Comparison of ENCODE assay signal across 1 cellular context in genomic region chr4:150962245-150962644, GRCh38.
A peak's percentile ranks its signal among the peaks of the same experiment; 100 is the strongest.
TF ChIP-seq lines count a peak whose summit lies in the region.

No MANE protein-coding gene starts in this region.

TF ChIP-seq in GM12878, 131 proteins besides CTCF, POLR2A, EP300 and RAD21 (continued from another document and continues in another):
- TF ChIP-seq BCLAF1 (IDR thresholded peaks at IDR 0.05) (no peak), JUNB (IDR thresholded peaks at IDR 0.05) (no peak), NFIC (IDR thresholded peaks at IDR 0.05; ENCODE audit: low read depth, low read length) (no peak; the same call in 1 of the 2 replicates), ZNF384 (IDR thresholded peaks at IDR 0.05; ENCODE audit: borderline replicate concordance, low read depth, low read length) (peak; percentile 19; the same call in 1 of the 2 replicates), ATF2 (IDR thresholded peaks at IDR 0.05; ENCODE audit: low read length) (peak; percentile 54; the same call in 1 of the 2 replicates), TCF12 (IDR thresholded peaks at IDR 0.05; ENCODE audit: low read depth, low read length) (0 out of 2 replicates have a peak, but pooled peaks have one; percentile 16), RELB (IDR thresholded peaks at IDR 0.05; ENCODE audit: low read depth) (peak; percentile 78; the same call in 1 of the 2 replicates), DPF2 (IDR thresholded peaks at IDR 0.05) (peak; percentile 42; the same call in 1 of the 2 replicates), TCF7 (IDR thresholded peaks at IDR 0.05; ENCODE audit: borderline replicate concordance) (no peak), IKZF2 (IDR thresholded peaks at IDR 0.05) (no peak), CEBPZ (IDR thresholded peaks at IDR 0.05; ENCODE audit: low read depth, low read length) (no peak), ZBED1 (IDR thresholded peaks at IDR 0.05; ENCODE audit: borderline replicate concordance) (0 out of 2 replicates have a peak, but pooled peaks have one; percentile 30), ZBTB11 (CRISPR knock-in tag; IDR thresholded peaks at IDR 0.05) (no peak), ZNF217 (IDR thresholded peaks at IDR 0.05) (no peak), USF1 (IDR thresholded peaks at IDR 0.05; ENCODE audit: borderline replicate concordance, extremely low read length, insufficient read depth, low read depth, low read length) (no peak), EED (IDR thresholded peaks at IDR 0.05; ENCODE audit: low read depth) (0 out of 2 replicates have a peak, but pooled peaks have one; percentile 29), CEBPB (IDR thresholded peaks at IDR 0.05; ENCODE audit: borderline replicate concordance in 1 of 2, low read depth in 2 of 2, low read length in 2 of 2) (no peak), HDAC6 (IDR thresholded peaks at IDR 0.05; ENCODE audit: unreplicated experiment) (no peak), HSF1 (IDR thresholded peaks at IDR 0.05; ENCODE audit: low read depth, low read length) (no peak), FOXK2 (IDR thresholded peaks at IDR 0.05) (no peak), REST (IDR thresholded peaks at IDR 0.05; ENCODE audit: low read depth, low read length) (no peak), RELA (IDR thresholded peaks at IDR 0.05; ENCODE audit: borderline replicate concordance, partially characterized antibody) (peak; percentile 22), RUNX3 (IDR thresholded peaks at IDR 0.05; ENCODE audit: low read length) (0 out of 2 replicates have a peak, but pooled peaks have one; percentile 5), NR2C2 (IDR thresholded peaks at IDR 0.05; ENCODE audit: borderline replicate concordance, control insufficient read depth, insufficient read length, low read depth) (no peak), BACH1 (IDR thresholded peaks at IDR 0.05; ENCODE audit: borderline replicate concordance) (no peak), KDM1A (IDR thresholded peaks at IDR 0.05; ENCODE audit: borderline replicate concordance) (no peak), SMARCA5 (IDR thresholded peaks at IDR 0.05) (no peak), ZNF274 (IDR thresholded peaks at IDR 0.05; ENCODE audit: insufficient read depth, insufficient read length) (no peak), JUND (IDR thresholded peaks at IDR 0.05; ENCODE audit: low read depth, low read length) (no peak), NBN (IDR thresholded peaks at IDR 0.05) (no peak), E4F1 (IDR thresholded peaks at IDR 0.05; ENCODE audit: borderline replicate concordance, partially characterized antibody) (no peak)
